24 cellular contexts compared by ENCODE assay signal in genomic region chr16:71778780-71779179, GRCh38. TPM values are rescaled to one million over a fixed set of nuclear protein-coding genes. Genes with fewer than 3 reads are reported as not detected.
DNase-seq lines count a peak whose midpoint lies in the region; ATAC-seq and TF ChIP-seq lines count a peak whose summit lies in the region.
"Had no signal": no experiment of that assay in that cellular context is flagged by ENCODE, and none has a peak within 500 bp of the region (broad histone marks: within the 10 kb centered on the region; RNA-seq: fewer than 3 reads in every experiment).

No MANE protein-coding gene starts in this region.

- DNase-seq in T-helper 2 cell treated with Interferon-gamma antibody and Interleukin-4, amounts not matched to agents 5 μg/mL and 100 μg/mL, for 36 hours (ENCODE audit: low spot score), result no peak
- DNase-seq in T-helper 2 cell (no peak), endodermal cell (no peak), osteocyte (ENCODE audit: extremely low spot score, unreplicated experiment) (no peak), AG20443 (ENCODE audit: low spot score) (no peak)
- no peak for DNase-seq in CD8-positive, alpha-beta T cell
- DNase-seq in activated CD4-positive, alpha-beta T cell treated with anti-CD3 and anti-CD28 coated beads for 4 hours, result no peak
- DNase-seq: 8988T; BE2C; CD8-positive, alpha-beta memory T cell; DMS53; EL; H7; HFFc6; KBM-7; NCI-H1105; NCI-H2081; NCI-H2171 treated with DMSO at 0.1 percent for 48 hours; NCI-H446; NCI-H526 treated with DMSO at 0.1 percent for 48 hours had no signal

- H3K4me3 ChIP-seq in CD8-positive, alpha-beta T cell (ENCODE audit: low read depth, low read length), result no peak overlapping the region
- no peak overlapping the region for H3K4me3 ChIP-seq in endodermal cell (ENCODE audit: low read length)
- H3K4me3 ChIP-seq: GM12878 had no signal

- no peak for TF ChIP-seq CTCF in CD8-positive, alpha-beta T cell (IDR thresholded peaks at IDR 0.05)
- no peak for TF ChIP-seq CTCF in endodermal cell (conservative IDR thresholded peaks at IDR 0.05)
- no peak for TF ChIP-seq CTCF in osteocyte (IDR thresholded peaks at IDR 0.05)

- peaks cover 31% of the 10 kb centered on the region for H3K36me3 Mint-ChIP-seq in T-helper 2 cell treated with Interferon-gamma antibody and Interleukin-4, amounts not matched to agents 5 μg/mL and 100 μg/mL, for 36 hours (ENCODE audit: low read depth)
- peaks cover 47% of the 10 kb centered on the region for H3K36me3 Mint-ChIP-seq in CD8-positive, alpha-beta T cell
- H3K36me3 Mint-ChIP-seq in endodermal cell (ENCODE audit: low read depth), result peaks cover 27% of the 10 kb centered on the region
- peaks cover 15% of the 10 kb centered on the region for H3K36me3 Mint-ChIP-seq in osteocyte (ENCODE audit: unreplicated experiment)

- H3K4me3 Mint-ChIP-seq in T-helper 2 cell treated with Interferon-gamma antibody and Interleukin-4, amounts not matched to agents 5 μg/mL and 100 μg/mL, for 36 hours, result no peak overlapping the region
- no peak overlapping the region for H3K4me3 Mint-ChIP-seq in CD8-positive, alpha-beta T cell
- H3K4me3 Mint-ChIP-seq in endodermal cell (no peak overlapping the region), osteocyte (ENCODE audit: unreplicated experiment) (no peak overlapping the region)
- H3K4me3 Mint-ChIP-seq: CD8-positive, alpha-beta memory T cell; HFFc6 had no signal

- H3K9ac ChIP-seq in endodermal cell (ENCODE audit: extremely low read depth, low read length, poor library complexity, severe bottlenecking), result no peak overlapping the region

- no peaks in the 10 kb centered on the region for H3K27me3 ChIP-seq in CD8-positive, alpha-beta T cell (ENCODE audit: insufficient read depth, low read length)
- H3K27me3 ChIP-seq in endodermal cell (ENCODE audit: control insufficient read depth, insufficient read depth, low read length, poor library complexity, severe bottlenecking), result no peaks in the 10 kb centered on the region
- H3K27me3 ChIP-seq: BE2C had no signal

- H3K9me3 ChIP-seq in CD8-positive, alpha-beta T cell (ENCODE audit: low read length), result no peaks in the 10 kb centered on the region
- H3K9me3 ChIP-seq in endodermal cell (ENCODE audit: control insufficient read depth, low read length), result no peaks in the 10 kb centered on the region
- H3K9me3 ChIP-seq: BE2C had no signal

- intact Hi-C loops in CD8-positive, alpha-beta T cell (cut with DNase I, micrococcal nuclease), result no loop called here

- H3K9me3 Mint-ChIP-seq in T-helper 2 cell treated with Interferon-gamma antibody and Interleukin-4, amounts not matched to agents 5 μg/mL and 100 μg/mL, for 36 hours, result no peaks in the 10 kb centered on the region
- H3K9me3 Mint-ChIP-seq in CD8-positive, alpha-beta T cell, result no peaks in the 10 kb centered on the region
- no peaks in the 10 kb centered on the region for H3K9me3 Mint-ChIP-seq in endodermal cell
- no peaks in the 10 kb centered on the region for H3K9me3 Mint-ChIP-seq in osteocyte (ENCODE audit: unreplicated experiment)
- H3K9me3 Mint-ChIP-seq: CD8-positive, alpha-beta memory T cell; HFFc6 had no signal

- H3K4me1 ChIP-seq in CD8-positive, alpha-beta T cell (ENCODE audit: insufficient read depth, low read length), result peaks cover 4% of the 10 kb centered on the region
- H3K4me1 ChIP-seq in endodermal cell (ENCODE audit: control insufficient read depth, insufficient read depth, low read length), result no peaks in the 10 kb centered on the region
- H3K4me1 ChIP-seq: BE2C had no signal

- no peak for ATAC-seq in CD8-positive, alpha-beta T cell
- no peak for ATAC-seq in HG03521 (IDR thresholded peaks at IDR 0.05; ENCODE audit: unreplicated experiment)
- ATAC-seq: GM12878, HepG2, Panc1 had no signal

- peaks cover 8% of the 10 kb centered on the region for H3K36me3 ChIP-seq in CD8-positive, alpha-beta T cell (ENCODE audit: insufficient read depth, low read length)
- peaks cover 56% of the 10 kb centered on the region for H3K36me3 ChIP-seq in endodermal cell (ENCODE audit: control insufficient read depth, insufficient read depth, low read length)

- H3K27ac ChIP-seq in CD8-positive, alpha-beta T cell (ENCODE audit: low read depth, low read length), result no peak overlapping the region
- no peak overlapping the region for H3K27ac ChIP-seq in endodermal cell (ENCODE audit: low read depth, low read length)

- WGBS in endodermal cell (ENCODE audit: insufficient coverage in 1 of 2, insufficient read length in 1 of 2), 2 experiments, result 83 to 90% methylated on average over 3 to 5 of the region's 5 CpGs

- H3K4me1 Mint-ChIP-seq in T-helper 2 cell treated with Interferon-gamma antibody and Interleukin-4, amounts not matched to agents 5 μg/mL and 100 μg/mL, for 36 hours (ENCODE audit: low read depth), result peaks cover 16% of the 10 kb centered on the region
- H3K4me1 Mint-ChIP-seq in CD8-positive, alpha-beta T cell (ENCODE audit: low read depth), result peaks cover 45% of the 10 kb centered on the region
- H3K4me1 Mint-ChIP-seq in endodermal cell (peaks cover 3% of the 10 kb centered on the region), osteocyte (ENCODE audit: unreplicated experiment) (peaks cover 1% of the 10 kb centered on the region)

- POLR2A ChIA-PET in CD8-positive, alpha-beta T cell (lab: Charles Lee), result interaction anchor here (0.6 kb wide), 1 partner anchor 9 kb away, joined by 3 read pairs; no protein-coding TSS in a partner anchor

- CTCF ChIA-PET in CD8-positive, alpha-beta T cell (lab: Charles Lee), result no interaction called here

- H3K27me3 Mint-ChIP-seq in T-helper 2 cell treated with Interferon-gamma antibody and Interleukin-4, amounts not matched to agents 5 μg/mL and 100 μg/mL, for 36 hours (ENCODE audit: low read depth), result no peaks in the 10 kb centered on the region
- H3K27me3 Mint-ChIP-seq in CD8-positive, alpha-beta T cell (ENCODE audit: low read depth), result no peaks in the 10 kb centered on the region
- H3K27me3 Mint-ChIP-seq in endodermal cell (ENCODE audit: insufficient read depth), result no peaks in the 10 kb centered on the region
- no peaks in the 10 kb centered on the region for H3K27me3 Mint-ChIP-seq in osteocyte (ENCODE audit: unreplicated experiment)
- H3K27me3 Mint-ChIP-seq: CD8-positive, alpha-beta memory T cell had no signal

- H3K27ac Mint-ChIP-seq in T-helper 2 cell treated with Interferon-gamma antibody and Interleukin-4, amounts not matched to agents 5 μg/mL and 100 μg/mL, for 36 hours, result peak overlapping the region; percentile 43
- H3K27ac Mint-ChIP-seq in CD8-positive, alpha-beta T cell, result peak overlapping the region; percentile 5
- peak overlapping the region; percentile 80 for H3K27ac Mint-ChIP-seq in endodermal cell
- peak overlapping the region; percentile 0 for H3K27ac Mint-ChIP-seq in osteocyte (ENCODE audit: unreplicated experiment)
- H3K27ac Mint-ChIP-seq: HFFc6 had no signal

RNA-seq across cellular contexts. Expression of gene AP1G1, which starts 29.9 kb away (rescaled TPM):
- 100 to 1,000 TPM; 179 to 202 TPM for total RNA-seq in CD8-positive, alpha-beta T cell
- total RNA-seq in endodermal cell, result 10 to 100 TPM; 62.7 to 68.5 TPM
- polyA plus RNA-seq in endodermal cell (2013, experiment 1 of 2), result 47.6 TPM
- 44.7 TPM for polyA plus RNA-seq in endodermal cell (2013, experiment 2 of 2)
- total RNA-seq in osteocyte, result 72.7 and 73.0 TPM in 2 replicates

RNA-seq across cellular contexts. Expression of gene PHLPP2, which starts 54.3 kb away (rescaled TPM):
- 1 to 10 TPM; 6.9 to 7.0 TPM for total RNA-seq in CD8-positive, alpha-beta T cell
- total RNA-seq in endodermal cell, result 10 to 100 TPM; 12.4 to 12.8 TPM
- 8.3 TPM for polyA plus RNA-seq in endodermal cell (2013, experiment 1 of 2)
- polyA plus RNA-seq in endodermal cell (2013, experiment 2 of 2), result 7.9 TPM
- 12.9 and 13.0 TPM in 2 replicates for total RNA-seq in osteocyte

Comparison
In these comparisons a context has a peak if more than half of its experiments do, and no peak if none do; other contexts are left out.
1. H3K27ac Mint-ChIP-seq: peak in every context shown above with its lines; median percentile 80 in endodermal cell; 43 in T-helper 2 cell treated with Interferon-gamma antibody and Interleukin-4, amounts not matched to agents 5 μg/mL and 100 μg/mL, for 36 hours; 5 in CD8-positive, alpha-beta T cell; 0 in osteocyte.